In the genomic region with DNA sequence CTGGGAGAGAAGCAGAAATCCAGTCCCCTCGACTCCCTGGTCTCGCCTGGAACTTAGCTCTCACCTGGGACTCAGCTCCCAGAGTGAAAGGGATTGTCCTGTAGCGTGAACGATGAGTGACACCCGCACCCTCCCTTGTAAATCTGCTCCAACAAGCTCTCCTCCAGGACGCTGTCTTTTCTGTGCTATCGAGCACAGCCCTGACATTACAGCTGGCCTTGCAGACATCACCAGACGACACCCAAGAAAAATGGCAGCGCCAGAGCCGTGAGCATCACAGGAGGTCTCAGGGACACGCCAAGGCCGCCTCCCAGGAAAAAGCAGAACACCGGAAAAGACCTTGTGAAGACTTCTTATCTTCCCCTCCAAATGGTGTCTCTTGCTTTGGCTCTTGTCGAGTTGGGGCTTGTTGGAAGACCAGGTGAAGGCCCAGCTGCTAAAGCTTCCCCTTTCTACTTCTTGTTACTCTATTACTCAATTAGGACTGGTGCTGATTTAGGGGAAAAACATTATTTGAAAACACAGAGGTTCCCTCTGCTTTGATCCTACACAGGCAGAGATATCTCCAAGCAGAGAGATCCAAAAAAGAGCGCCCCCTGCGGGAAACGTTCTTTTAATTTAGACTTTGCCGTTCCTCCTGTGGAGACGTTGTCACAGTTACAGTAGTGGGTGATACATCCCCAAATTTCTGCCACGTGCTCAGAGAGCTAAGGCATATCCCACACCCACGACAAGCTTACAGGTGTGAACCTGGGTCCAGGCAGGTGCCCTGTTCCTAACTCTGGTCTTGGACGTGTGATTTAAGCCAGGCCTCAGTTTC, we compare ENCODE assay signal across 8 cellular contexts.
DNase-seq lines count a peak whose midpoint lies in the region; ATAC-seq and TF ChIP-seq lines count a peak whose summit lies in the region.
"Not testable (repeated sequence)": the region's sequence is repeated elsewhere in the genome, so short reads cannot be mapped to it uniquely, and the experiment has no call there.

No MANE protein-coding gene starts in this region.

- TF ChIP-seq CTCF in GM23338 (conservative IDR thresholded peaks at IDR 0.05; ENCODE audit: low read depth in 2 of 2): peak; percentile 46 to 53
- TF ChIP-seq CTCF in OCI-LY1 (IDR thresholded peaks at IDR 0.05; ENCODE audit: low read length): peak; percentile 42; the same call in 1 of the 2 replicates
- TF ChIP-seq CTCF in type B pancreatic cell (conservative IDR thresholded peaks at IDR 0.05): peak; percentile 54

- H2AFZ ChIP-seq in GM23338; OCI-LY1 (ENCODE audit: low read length): not testable (repeated sequence)

- not testable (repeated sequence) for H3K9ac ChIP-seq in OCI-LY1 (ENCODE audit: low read length)

- not testable (repeated sequence) for H3K27me3 Mint-ChIP-seq in GM23338 (ENCODE audit: insufficient read depth, low read depth, poor library complexity); memory B cell; type B pancreatic cell

- H3K4me3 Mint-ChIP-seq in GM23338, memory B cell, type B pancreatic cell: not testable (repeated sequence)

- H3K4me1 Mint-ChIP-seq in GM23338; memory B cell; type B pancreatic cell (ENCODE audit: unreplicated experiment): not testable (repeated sequence)

- peak; percentile 37 for DNase-seq in GM23338 (ENCODE audit: low spot score)
- DNase-seq in activated CD4-positive, alpha-beta T cell treated with anti-CD3 and anti-CD28 coated beads for 48 hours: peak; percentile 53
- peak; percentile 38 to 49 for DNase-seq in activated T-cell treated with anti-CD3 and anti-CD28 coated beads, Interleukin-2, amount 50 U/mL, for 48 hours
- peak; percentile 3 for DNase-seq in dermis blood vessel endothelial cell
- DNase-seq in memory B cell (ENCODE audit: low spot score in 2 of 2); type B pancreatic cell (ENCODE audit: extremely low spot score, unreplicated experiment): not testable (repeated sequence)
- peak; percentile 31 for DNase-seq in stimulated activated CD4-positive, alpha-beta T cell treated with anti-CD3 and anti-CD28 coated beads, Interleukin-15, amount 100 ng/mL, for 24 hours

- not testable (repeated sequence) for H4K20me1 ChIP-seq in GM23338 (replicated peaks; ENCODE audit: insufficient read depth); OCI-LY1 (ENCODE audit: insufficient read depth, low read length)

- not testable (repeated sequence) for H3K27ac Mint-ChIP-seq in GM23338, memory B cell, type B pancreatic cell

- not testable (repeated sequence) for H3K9me3 ChIP-seq in OCI-LY1 (ENCODE audit: low read length)

- not testable (repeated sequence) for H3K4me3 ChIP-seq in GM23338; OCI-LY1 (ENCODE audit: low read depth, low read length, poor library complexity, severe bottlenecking)

- H3K9me2 ChIP-seq in GM23338 (ENCODE audit: insufficient read depth); OCI-LY1 (ENCODE audit: low read depth, low read length): not testable (repeated sequence)

- H3K9me3 Mint-ChIP-seq in GM23338, memory B cell, type B pancreatic cell: not testable (repeated sequence)

- not testable (repeated sequence) for H3K36me3 Mint-ChIP-seq in GM23338 (ENCODE audit: low read depth); memory B cell; type B pancreatic cell

- H3K4me1 ChIP-seq in GM23338 (ENCODE audit: insufficient read depth); OCI-LY1 (ENCODE audit: insufficient read depth, low read length, severe bottlenecking): not testable (repeated sequence)

- not testable (repeated sequence) for H3K36me3 ChIP-seq in GM23338 (ENCODE audit: insufficient read depth); OCI-LY1 (ENCODE audit: insufficient read depth, low read length)

- not testable (repeated sequence) for H3K27ac ChIP-seq in GM23338 (ENCODE audit: low read depth); OCI-LY1 (ENCODE audit: low read depth, low read length, poor library complexity, severe bottlenecking)

- H3K79me2 ChIP-seq in GM23338 (replicated peaks; ENCODE audit: insufficient read depth); OCI-LY1 (ENCODE audit: insufficient read depth, low read length): not testable (repeated sequence)

- ATAC-seq in GM23338 (peak; percentile 94), memory B cell (ENCODE audit: low read depth) (peak; percentile 15)

- H3K4me2 ChIP-seq in GM23338; OCI-LY1 (ENCODE audit: low read length): not testable (repeated sequence)

- not testable (repeated sequence) for H3K27me3 ChIP-seq in GM23338 (ENCODE audit: insufficient read depth); OCI-LY1 (ENCODE audit: insufficient read depth, low read length)

- not testable (repeated sequence) for H3F3A ChIP-seq in GM23338 (replicated peaks; ENCODE audit: low read depth); OCI-LY1 (ENCODE audit: insufficient read depth, low read length)
